2 cellular contexts compared by ENCODE assay signal in genomic region chr11:72653616-72654000, GRCh38.
TF ChIP-seq lines count a peak whose summit lies in the region.

No MANE protein-coding gene starts in this region.

TF ChIP-seq in K562, 482 proteins besides CTCF, POLR2A, EP300 and RAD21 (continues in another document):
- no peak for TF ChIP-seq POU5F1 (IDR thresholded peaks at IDR 0.05; ENCODE audit: borderline replicate concordance, low read depth, low read length, partially characterized antibody)
- TF ChIP-seq, protein P1, sequence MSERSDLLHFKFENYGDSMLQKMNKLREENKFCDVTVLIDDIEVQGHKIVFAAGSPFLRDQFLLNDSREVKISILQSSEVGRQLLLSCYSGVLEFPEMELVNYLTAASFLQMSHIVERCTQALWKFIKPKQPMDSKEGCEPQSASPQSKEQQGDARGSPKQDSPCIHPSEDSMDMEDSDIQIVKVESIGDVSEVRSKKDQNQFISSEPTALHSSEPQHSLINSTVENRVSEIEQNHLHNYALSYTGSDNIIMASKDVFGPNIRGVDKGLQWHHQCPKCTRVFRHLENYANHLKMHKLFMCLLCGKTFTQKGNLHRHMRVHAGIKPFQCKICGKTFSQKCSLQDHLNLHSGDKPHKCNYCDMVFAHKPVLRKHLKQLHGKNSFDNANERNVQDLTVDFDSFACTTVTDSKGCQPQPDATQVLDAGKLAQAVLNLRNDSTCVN (CRISPR knock-in tag; IDR thresholded peaks at IDR 0.05): no peak
- TF ChIP-seq ZFP30 (CRISPR knock-in tag; IDR thresholded peaks at IDR 0.05; ENCODE audit: borderline replicate concordance): no peak
- TF ChIP-seq KAT7 (CRISPR knock-in tag; IDR thresholded peaks at IDR 0.05; ENCODE audit: borderline replicate concordance): no peak
- no peak for TF ChIP-seq DACH1 (IDR thresholded peaks at IDR 0.05; ENCODE audit: partially characterized antibody)
- no peak for TF ChIP-seq ATF7 (IDR thresholded peaks at IDR 0.05)
- TF ChIP-seq SPI1 (IDR thresholded peaks at IDR 0.05; ENCODE audit: borderline replicate concordance, low read depth, low read length): peak; percentile 42; the same call in 1 of the 2 replicates
- TF ChIP-seq KAT2B (IDR thresholded peaks at IDR 0.05; ENCODE audit: low read depth, low read length): no peak
- no peak for TF ChIP-seq ZBTB2 (IDR thresholded peaks at IDR 0.05)
- peak; percentile 75 for TF ChIP-seq NR2C1 (IDR thresholded peaks at IDR 0.05)
- TF ChIP-seq NR2C1 (tag; IDR thresholded peaks at IDR 0.05): peak; percentile 72
- no peak for TF ChIP-seq ZNF780A (CRISPR knock-in tag; IDR thresholded peaks at IDR 0.05)
- no peak for TF ChIP-seq ZNF140 (CRISPR knock-in tag; IDR thresholded peaks at IDR 0.05)
- TF ChIP-seq ZNF133 (CRISPR knock-in tag; IDR thresholded peaks at IDR 0.05): no peak
- TF ChIP-seq SNRNP70 (optimal IDR thresholded peaks at IDR 0.05; ENCODE audit: low read depth, low read length): no peak
- no peak for TF ChIP-seq ZNF184 (CRISPR knock-in tag; IDR thresholded peaks at IDR 0.05)
- no peak for TF ChIP-seq ZNF143 (CRISPR knock-in tag; IDR thresholded peaks at IDR 0.05)
- no peak for TF ChIP-seq SAFB2 (IDR thresholded peaks at IDR 0.05; ENCODE audit: borderline replicate concordance, low read depth, low read length, severe bottlenecking)
- no peak for TF ChIP-seq ZFP36 (IDR thresholded peaks at IDR 0.05; ENCODE audit: low read depth, low read length, partially characterized antibody)
- no peak for TF ChIP-seq TOE1 (IDR thresholded peaks at IDR 0.05; ENCODE audit: borderline replicate concordance)
- TF ChIP-seq TOE1 (CRISPR knock-in tag; IDR thresholded peaks at IDR 0.05; ENCODE audit: borderline replicate concordance, low read depth): no peak
- TF ChIP-seq NR2C2 (CRISPR knock-in tag; IDR thresholded peaks at IDR 0.05): no peak
- peak; percentile 70; the same call in 1 of the 2 replicates for TF ChIP-seq NR2C2 (tag; IDR thresholded peaks at IDR 0.05)
- TF ChIP-seq MED1 (CRISPR knock-in tag; IDR thresholded peaks at IDR 0.05; ENCODE audit: borderline replicate concordance): no peak
- no peak for TF ChIP-seq SMARCC2 (IDR thresholded peaks at IDR 0.05; ENCODE audit: low read depth)
- TF ChIP-seq BRD9 (IDR thresholded peaks at IDR 0.05; ENCODE audit: low read depth, partially characterized antibody): no peak
- TF ChIP-seq ZNF232 (CRISPR knock-in tag; IDR thresholded peaks at IDR 0.05): no peak
- peak; percentile 1; the same call in 1 of the 2 replicates for TF ChIP-seq VEZF1 (CRISPR knock-in tag; IDR thresholded peaks at IDR 0.05)
- no peak for TF ChIP-seq KDM5B (IDR thresholded peaks at IDR 0.05; ENCODE audit: insufficient replicate concordance, low read depth, low read length)
- TF ChIP-seq, protein P2, sequence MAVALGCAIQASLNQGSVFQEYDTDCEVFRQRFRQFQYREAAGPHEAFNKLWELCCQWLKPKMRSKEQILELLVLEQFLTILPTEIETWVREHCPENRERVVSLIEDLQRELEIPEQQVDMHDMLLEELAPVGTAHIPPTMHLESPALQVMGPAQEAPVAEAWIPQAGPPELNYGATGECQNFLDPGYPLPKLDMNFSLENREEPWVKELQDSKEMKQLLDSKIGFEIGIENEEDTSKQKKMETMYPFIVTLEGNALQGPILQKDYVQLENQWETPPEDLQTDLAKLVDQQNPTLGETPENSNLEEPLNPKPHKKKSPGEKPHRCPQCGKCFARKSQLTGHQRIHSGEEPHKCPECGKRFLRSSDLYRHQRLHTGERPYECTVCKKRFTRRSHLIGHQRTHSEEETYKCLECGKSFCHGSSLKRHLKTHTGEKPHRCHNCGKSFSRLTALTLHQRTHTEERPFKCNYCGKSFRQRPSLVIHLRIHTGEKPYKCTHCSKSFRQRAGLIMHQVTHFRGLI (CRISPR knock-in tag; IDR thresholded peaks at IDR 0.05): no peak
- no peak for TF ChIP-seq SRSF1 (IDR thresholded peaks at IDR 0.05; ENCODE audit: low read depth, low read length)
- TF ChIP-seq TCF3 (CRISPR knock-in tag; IDR thresholded peaks at IDR 0.05): no peak
- TF ChIP-seq CEBPG (CRISPR knock-in tag; IDR thresholded peaks at IDR 0.05): no peak
- TF ChIP-seq CEBPG (tag; conservative IDR thresholded peaks at IDR 0.05 in 1 of 2, IDR thresholded peaks at IDR 0.05 in 1 of 2): no peak

TF ChIP-seq in H1, 55 proteins besides CTCF, POLR2A, EP300 and RAD21:
- no peak for TF ChIP-seq GABPA (IDR thresholded peaks at IDR 0.05; ENCODE audit: borderline replicate concordance, insufficient read depth, low read length)
- TF ChIP-seq POU5F1 (IDR thresholded peaks at IDR 0.05; ENCODE audit: low read depth, low read length): no peak
- no peak for TF ChIP-seq RFX5 (IDR thresholded peaks at IDR 0.05; ENCODE audit: borderline replicate concordance, low read depth, low read length)
- TF ChIP-seq GTF2F1 (IDR thresholded peaks at IDR 0.05; ENCODE audit: borderline replicate concordance, low read depth, low read length): no peak
- TF ChIP-seq TCF12 (IDR thresholded peaks at IDR 0.05; ENCODE audit: low read depth, low read length): no peak
- TF ChIP-seq, protein P3, sequence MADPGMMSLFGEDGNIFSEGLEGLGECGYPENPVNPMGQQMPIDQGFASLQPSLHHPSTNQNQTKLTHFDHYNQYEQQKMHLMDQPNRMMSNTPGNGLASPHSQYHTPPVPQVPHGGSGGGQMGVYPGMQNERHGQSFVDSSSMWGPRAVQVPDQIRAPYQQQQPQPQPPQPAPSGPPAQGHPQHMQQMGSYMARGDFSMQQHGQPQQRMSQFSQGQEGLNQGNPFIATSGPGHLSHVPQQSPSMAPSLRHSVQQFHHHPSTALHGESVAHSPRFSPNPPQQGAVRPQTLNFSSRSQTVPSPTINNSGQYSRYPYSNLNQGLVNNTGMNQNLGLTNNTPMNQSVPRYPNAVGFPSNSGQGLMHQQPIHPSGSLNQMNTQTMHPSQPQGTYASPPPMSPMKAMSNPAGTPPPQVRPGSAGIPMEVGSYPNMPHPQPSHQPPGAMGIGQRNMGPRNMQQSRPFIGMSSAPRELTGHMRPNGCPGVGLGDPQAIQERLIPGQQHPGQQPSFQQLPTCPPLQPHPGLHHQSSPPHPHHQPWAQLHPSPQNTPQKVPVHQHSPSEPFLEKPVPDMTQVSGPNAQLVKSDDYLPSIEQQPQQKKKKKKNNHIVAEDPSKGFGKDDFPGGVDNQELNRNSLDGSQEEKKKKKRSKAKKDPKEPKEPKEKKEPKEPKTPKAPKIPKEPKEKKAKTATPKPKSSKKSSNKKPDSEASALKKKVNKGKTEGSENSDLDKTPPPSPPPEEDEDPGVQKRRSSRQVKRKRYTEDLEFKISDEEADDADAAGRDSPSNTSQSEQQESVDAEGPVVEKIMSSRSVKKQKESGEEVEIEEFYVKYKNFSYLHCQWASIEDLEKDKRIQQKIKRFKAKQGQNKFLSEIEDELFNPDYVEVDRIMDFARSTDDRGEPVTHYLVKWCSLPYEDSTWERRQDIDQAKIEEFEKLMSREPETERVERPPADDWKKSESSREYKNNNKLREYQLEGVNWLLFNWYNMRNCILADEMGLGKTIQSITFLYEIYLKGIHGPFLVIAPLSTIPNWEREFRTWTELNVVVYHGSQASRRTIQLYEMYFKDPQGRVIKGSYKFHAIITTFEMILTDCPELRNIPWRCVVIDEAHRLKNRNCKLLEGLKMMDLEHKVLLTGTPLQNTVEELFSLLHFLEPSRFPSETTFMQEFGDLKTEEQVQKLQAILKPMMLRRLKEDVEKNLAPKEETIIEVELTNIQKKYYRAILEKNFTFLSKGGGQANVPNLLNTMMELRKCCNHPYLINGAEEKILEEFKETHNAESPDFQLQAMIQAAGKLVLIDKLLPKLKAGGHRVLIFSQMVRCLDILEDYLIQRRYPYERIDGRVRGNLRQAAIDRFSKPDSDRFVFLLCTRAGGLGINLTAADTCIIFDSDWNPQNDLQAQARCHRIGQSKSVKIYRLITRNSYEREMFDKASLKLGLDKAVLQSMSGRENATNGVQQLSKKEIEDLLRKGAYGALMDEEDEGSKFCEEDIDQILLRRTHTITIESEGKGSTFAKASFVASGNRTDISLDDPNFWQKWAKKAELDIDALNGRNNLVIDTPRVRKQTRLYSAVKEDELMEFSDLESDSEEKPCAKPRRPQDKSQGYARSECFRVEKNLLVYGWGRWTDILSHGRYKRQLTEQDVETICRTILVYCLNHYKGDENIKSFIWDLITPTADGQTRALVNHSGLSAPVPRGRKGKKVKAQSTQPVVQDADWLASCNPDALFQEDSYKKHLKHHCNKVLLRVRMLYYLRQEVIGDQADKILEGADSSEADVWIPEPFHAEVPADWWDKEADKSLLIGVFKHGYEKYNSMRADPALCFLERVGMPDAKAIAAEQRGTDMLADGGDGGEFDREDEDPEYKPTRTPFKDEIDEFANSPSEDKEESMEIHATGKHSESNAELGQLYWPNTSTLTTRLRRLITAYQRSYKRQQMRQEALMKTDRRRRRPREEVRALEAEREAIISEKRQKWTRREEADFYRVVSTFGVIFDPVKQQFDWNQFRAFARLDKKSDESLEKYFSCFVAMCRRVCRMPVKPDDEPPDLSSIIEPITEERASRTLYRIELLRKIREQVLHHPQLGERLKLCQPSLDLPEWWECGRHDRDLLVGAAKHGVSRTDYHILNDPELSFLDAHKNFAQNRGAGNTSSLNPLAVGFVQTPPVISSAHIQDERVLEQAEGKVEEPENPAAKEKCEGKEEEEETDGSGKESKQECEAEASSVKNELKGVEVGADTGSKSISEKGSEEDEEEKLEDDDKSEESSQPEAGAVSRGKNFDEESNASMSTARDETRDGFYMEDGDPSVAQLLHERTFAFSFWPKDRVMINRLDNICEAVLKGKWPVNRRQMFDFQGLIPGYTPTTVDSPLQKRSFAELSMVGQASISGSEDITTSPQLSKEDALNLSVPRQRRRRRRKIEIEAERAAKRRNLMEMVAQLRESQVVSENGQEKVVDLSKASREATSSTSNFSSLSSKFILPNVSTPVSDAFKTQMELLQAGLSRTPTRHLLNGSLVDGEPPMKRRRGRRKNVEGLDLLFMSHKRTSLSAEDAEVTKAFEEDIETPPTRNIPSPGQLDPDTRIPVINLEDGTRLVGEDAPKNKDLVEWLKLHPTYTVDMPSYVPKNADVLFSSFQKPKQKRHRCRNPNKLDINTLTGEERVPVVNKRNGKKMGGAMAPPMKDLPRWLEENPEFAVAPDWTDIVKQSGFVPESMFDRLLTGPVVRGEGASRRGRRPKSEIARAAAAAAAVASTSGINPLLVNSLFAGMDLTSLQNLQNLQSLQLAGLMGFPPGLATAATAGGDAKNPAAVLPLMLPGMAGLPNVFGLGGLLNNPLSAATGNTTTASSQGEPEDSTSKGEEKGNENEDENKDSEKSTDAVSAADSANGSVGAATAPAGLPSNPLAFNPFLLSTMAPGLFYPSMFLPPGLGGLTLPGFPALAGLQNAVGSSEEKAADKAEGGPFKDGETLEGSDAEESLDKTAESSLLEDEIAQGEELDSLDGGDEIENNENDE (IDR thresholded peaks at IDR 0.05; ENCODE audit: insufficient replicate concordance, low read length): no peak
- TF ChIP-seq KDM5A (IDR thresholded peaks at IDR 0.05; ENCODE audit: low read length): no peak
- TF ChIP-seq RNF2 (IDR thresholded peaks at IDR 0.05; ENCODE audit: borderline replicate concordance, low read depth, low read length, missing control alignments, poor library complexity, severe bottlenecking): no peak
- TF ChIP-seq, protein P4, sequence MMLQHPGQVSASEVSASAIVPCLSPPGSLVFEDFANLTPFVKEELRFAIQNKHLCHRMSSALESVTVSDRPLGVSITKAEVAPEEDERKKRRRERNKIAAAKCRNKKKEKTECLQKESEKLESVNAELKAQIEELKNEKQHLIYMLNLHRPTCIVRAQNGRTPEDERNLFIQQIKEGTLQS (IDR thresholded peaks at IDR 0.05; ENCODE audit: insufficient read depth, low read depth, low read length): no peak
- no peak for TF ChIP-seq MAFK (IDR thresholded peaks at IDR 0.05; ENCODE audit: low read depth, low read length)
- no peak for TF ChIP-seq MAX (IDR thresholded peaks at IDR 0.05)
- TF ChIP-seq BCL11A (IDR thresholded peaks at IDR 0.05; ENCODE audit: low read depth in 2 of 2, low read length in 2 of 2): no peak
- no peak for TF ChIP-seq JUN (IDR thresholded peaks at IDR 0.05; ENCODE audit: low read depth, low read length)
- TF ChIP-seq RXRA (IDR thresholded peaks at IDR 0.05; ENCODE audit: insufficient read depth, low read depth, low read length): no peak
- TF ChIP-seq CBX8 (IDR thresholded peaks at IDR 0.05; ENCODE audit: borderline replicate concordance, low read depth, low read length): no peak
- TF ChIP-seq USF2 (IDR thresholded peaks at IDR 0.05; ENCODE audit: low read length): no peak
- no peak for TF ChIP-seq CTBP2 (IDR thresholded peaks at IDR 0.05; ENCODE audit: borderline replicate concordance, insufficient read depth, insufficient read length, low read length)
